Comparison of ENCODE assay signal across 18 cellular contexts in genomic region chr3:127056281-127056680, GRCh38.
DNase-seq lines count a peak whose midpoint lies in the region; ATAC-seq and TF ChIP-seq lines count a peak whose summit lies in the region.
"Had no signal": no experiment of that assay in that cellular context is flagged by ENCODE, and none has a peak within 500 bp of the region (broad histone marks: within the 10 kb centered on the region; RNA-seq: fewer than 3 reads in every experiment).

No MANE protein-coding gene starts in this region.

- H3K4me3 ChIP-seq in right atrium auricular region (no peak overlapping the region), RWPE2 (ENCODE audit: severe bottlenecking) (no peak overlapping the region), right cardiac atrium (ENCODE audit: low read length) (no peak overlapping the region), psoas muscle (no peak overlapping the region)
- H3K4me3 ChIP-seq: A549; BLaER1 treated with 17β-estradiol and CSF1 and Interleukin-3, amounts not matched to agents 10 nM and 100 nM; SJSA1 had no signal

- H3K27ac ChIP-seq in right atrium auricular region (no peak overlapping the region), RWPE2 (ENCODE audit: poor library complexity, severe bottlenecking) (no peak overlapping the region), right cardiac atrium (ENCODE audit: low read length) (no peak overlapping the region), psoas muscle (no peak overlapping the region)
- H3K27ac ChIP-seq: A549; BLaER1 treated with 17β-estradiol and CSF1 and Interleukin-3, amounts not matched to agents 10 nM and 100 nM; HL-60; SJSA1 had no signal

- intact Hi-C loops in Right ventricle myocardium superior (cut with DNase I), result no loop called here
- intact Hi-C loops in right cardiac atrium (cut with DNase I), result no loop called here
- intact Hi-C loops in psoas muscle (cut with DNase I), result loop anchor here in 1 of 2 donors (10.0 kb wide), 1 partner anchor 119 kb away; no protein-coding TSS in a partner anchor

- no peaks in the 10 kb centered on the region for H3K27me3 ChIP-seq in right atrium auricular region
- H3K27me3 ChIP-seq in RWPE2 (ENCODE audit: insufficient read depth, poor library complexity, severe bottlenecking), result no peaks in the 10 kb centered on the region
- no peaks in the 10 kb centered on the region for H3K27me3 ChIP-seq in right cardiac atrium (ENCODE audit: control insufficient read depth, insufficient read depth)
- no peaks in the 10 kb centered on the region for H3K27me3 ChIP-seq in psoas muscle (ENCODE audit: insufficient read depth in 3 of 3, low read length in 2 of 3)

- 92% methylated on average over 17 of the region's 17 CpGs for WGBS in right cardiac atrium
- 79 to 87% (median 80%) methylated on average over 7 to 17 of the region's 17 CpGs for WGBS in psoas muscle, 3 donors

- H3K4me1 ChIP-seq in right atrium auricular region (no peaks in the 10 kb centered on the region), RWPE2 (ENCODE audit: insufficient read depth, poor library complexity, severe bottlenecking) (no peaks in the 10 kb centered on the region), right cardiac atrium (ENCODE audit: control insufficient read depth, insufficient read depth, low read length) (peaks cover 2% of the 10 kb centered on the region), psoas muscle (no peaks in the 10 kb centered on the region)
- H3K4me1 ChIP-seq: A549; BLaER1 treated with 17β-estradiol and CSF1 and Interleukin-3, amounts not matched to agents 10 nM and 100 nM; SJSA1 had no signal

- peaks cover 0 to 13% of the 10 kb centered on the region in 2 donors for H3K9me3 ChIP-seq in right atrium auricular region
- H3K9me3 ChIP-seq in RWPE2 (ENCODE audit: severe bottlenecking), result no peaks in the 10 kb centered on the region
- no peaks in the 10 kb centered on the region for H3K9me3 ChIP-seq in right cardiac atrium (ENCODE audit: control insufficient read depth, low read length)
- H3K9me3 ChIP-seq in psoas muscle, result no peaks in the 10 kb centered on the region
- H3K9me3 ChIP-seq: SJSA1 had no signal

- DNase-seq in Right ventricle myocardium superior (peak; percentile 37), right atrium auricular region (ENCODE audit: low spot score) (no peak), RWPE2 (ENCODE audit: low spot score) (peak; percentile 24), right cardiac atrium (peak in 2 of 3 donors; percentile 29 to 37), psoas muscle (peak; percentile 3 to 36), NCI-H1694 (lab: John Stamatoyannopoulos, UW) (no peak)
- DNase-seq in activated CD4-positive, alpha-beta T cell treated with anti-CD3 and anti-CD28 coated beads for 4 hours, result no peak
- DNase-seq: AML-193; CD4-positive, alpha-beta T cell; NCI-H1048; NCI-H1417; NCI-H187; NCI-H2107; NCI-H774 had no signal

- no peaks in the 10 kb centered on the region for H3K36me3 ChIP-seq in right atrium auricular region
- no peaks in the 10 kb centered on the region for H3K36me3 ChIP-seq in RWPE2 (ENCODE audit: low read depth)
- no peaks in the 10 kb centered on the region for H3K36me3 ChIP-seq in psoas muscle (ENCODE audit: insufficient read depth in 1 of 2, low read depth in 1 of 2)
- H3K36me3 ChIP-seq: BLaER1 treated with 17β-estradiol and CSF1 and Interleukin-3, amounts not matched to agents 10 nM and 100 nM; SJSA1 had no signal

- TF ChIP-seq CTCF in right atrium auricular region (IDR thresholded peaks at IDR 0.05) (no peak), RWPE2 (IDR thresholded peaks at IDR 0.05; ENCODE audit: poor library complexity, severe bottlenecking) (no peak), psoas muscle (IDR thresholded peaks at IDR 0.05) (no peak)

- ATAC-seq in Right ventricle myocardium superior (ENCODE audit: poor library complexity) (no peak), RWPE2 (ENCODE audit: low read depth) (no peak), right cardiac atrium (no peak), psoas muscle (no peak)
- ATAC-seq: A549 had no signal

Comparison
In these comparisons a context has a peak if more than half of its experiments do, and no peak if none do; other contexts are left out.
1. DNase-seq: peak in Right ventricle myocardium superior (single experiment), RWPE2 (single experiment), right cardiac atrium (2 of 3) and psoas muscle (2 of 2); none in right atrium auricular region (single experiment), activated CD4-positive, alpha-beta T cell treated with anti-CD3 and anti-CD28 coated beads for 4 hours (0 of 2) and NCI-H1694 (single experiment).